ENCODE assay signal across 2 cellular contexts in genomic region chr10:75450654-75451419, GRCh38.
TF ChIP-seq lines count a peak whose summit lies in the region.

No MANE protein-coding gene starts in this region.

TF ChIP-seq in H1, 55 proteins besides CTCF, POLR2A, EP300 and RAD21:
- no peak for TF ChIP-seq SP4 (IDR thresholded peaks at IDR 0.05; ENCODE audit: low read length)
- TF ChIP-seq NANOG (IDR thresholded peaks at IDR 0.05; ENCODE audit: insufficient read depth, low read depth, low read length, poor library complexity, severe bottlenecking), result peak; percentile 35

TF ChIP-seq in neural cell, 6 proteins besides CTCF, POLR2A, EP300 and RAD21:
- TF ChIP-seq REST (IDR thresholded peaks at IDR 0.05; ENCODE audit: borderline replicate concordance) (peak; percentile 76), SMC3 (conservative IDR thresholded peaks at IDR 0.05; ENCODE audit: poor library complexity) (no peak), EZH2 (IDR thresholded peaks at IDR 0.05; ENCODE audit: borderline replicate concordance, insufficient read depth, low read length, poor library complexity, severe bottlenecking) (no peak), POLR2AphosphoS5 (IDR thresholded peaks at IDR 0.05) (peak; percentile 69), TAF1 (IDR thresholded peaks at IDR 0.05; ENCODE audit: low read depth) (no peak), MXI1 (conservative IDR thresholded peaks at IDR 0.05; ENCODE audit: poor library complexity, severe bottlenecking) (no peak)
